1 cellular context compared by ENCODE assay signal in genomic region chrX:76971393-76972376, GRCh38.
TF ChIP-seq lines count a peak whose summit lies in the region.

No MANE protein-coding gene starts in this region.

TF ChIP-seq in SK-N-SH, 30 proteins besides CTCF, POLR2A, EP300 and RAD21 (continued from another document):
- TF ChIP-seq PBX3 (IDR thresholded peaks at IDR 0.05) (no peak), CHD2 (IDR thresholded peaks at IDR 0.05; ENCODE audit: low read length, partially characterized antibody) (no peak), GABPA (IDR thresholded peaks at IDR 0.05; ENCODE audit: low read depth) (no peak), MXI1 (IDR thresholded peaks at IDR 0.05; ENCODE audit: low read depth, low read length) (no peak), SMC3 (IDR thresholded peaks at IDR 0.05; ENCODE audit: low read depth, low read length) (no peak), FOXM1 (IDR thresholded peaks at IDR 0.05; ENCODE audit: low read depth) (no peak)
